Comparison of ENCODE assay signal across 8 cellular contexts in genomic region chr1:30718636-30719405, GRCh38. TPM values are rescaled to one million over a fixed set of nuclear protein-coding genes. Genes with fewer than 3 reads are reported as not detected.
A peak's percentile ranks its signal among the peaks of the same experiment; 100 is the strongest.
DNase-seq lines count a peak whose midpoint lies in the region; ATAC-seq and TF ChIP-seq lines count a peak whose summit lies in the region.

No MANE protein-coding gene starts in this region.

- CTCF ChIA-PET in CD8-positive, alpha-beta T cell (lab: Charles Lee): interaction anchor here (0.7 to 17.1 kb wide), 18 partner anchors 11 to 210 kb away, joined by 3 to 485 read pairs (median 12); partner anchors contain the start of gene LAPTM5

- no peaks in the 10 kb centered on the region for H3K9me3 ChIP-seq in CD8-positive, alpha-beta T cell (ENCODE audit: low read length)

- H3K4me3 ChIP-seq in CD8-positive, alpha-beta T cell (ENCODE audit: low read depth, low read length): peak overlapping the region; percentile 98

- peaks cover 42% of the 10 kb centered on the region for H3K4me1 Mint-ChIP-seq in CD8-positive, alpha-beta T cell (ENCODE audit: low read depth)
- peaks cover 37% of the 10 kb centered on the region for H3K4me1 Mint-ChIP-seq in activated T-cell treated with anti-CD3 and anti-CD28 coated beads, Interleukin-2, amount 50 U/mL, for 24 hours (ENCODE audit: low read depth)
- peaks cover 37 to 51% (median 46%) of the 10 kb centered on the region in 3 donors for H3K4me1 Mint-ChIP-seq in naive B cell
- H3K4me1 Mint-ChIP-seq in stimulated activated effector memory CD8-positive, alpha-beta T cell treated with anti-CD3 and anti-CD28 coated beads, Interleukin-12 subunit alpha, Interleukin-12 subunit beta, amount 100 ng/mL, for 72 hours: peaks cover 39% of the 10 kb centered on the region

- H3K4me1 ChIP-seq in CD8-positive, alpha-beta T cell (ENCODE audit: insufficient read depth, low read length): peaks cover 34% of the 10 kb centered on the region

- POLR2A ChIA-PET in CD8-positive, alpha-beta T cell (lab: Charles Lee): interaction anchor here (0.7 to 4.0 kb wide), 17 partner anchors 11 to 578 kb away, joined by 3 to 50 read pairs (median 5); partner anchors contain the start of genes LAPTM5 and ZCCHC17

- no peaks in the 10 kb centered on the region for H3K9me3 Mint-ChIP-seq in CD8-positive, alpha-beta T cell
- H3K9me3 Mint-ChIP-seq in activated T-cell treated with anti-CD3 and anti-CD28 coated beads, Interleukin-2, amount 50 U/mL, for 24 hours: peaks cover 9% of the 10 kb centered on the region
- peaks cover 0 to 11% (median 2%) of the 10 kb centered on the region in 7 donors for H3K9me3 Mint-ChIP-seq in naive B cell
- H3K9me3 Mint-ChIP-seq in stimulated activated effector memory CD8-positive, alpha-beta T cell treated with anti-CD3 and anti-CD28 coated beads, Interleukin-12 subunit alpha, Interleukin-12 subunit beta, amount 100 ng/mL, for 72 hours: no peaks in the 10 kb centered on the region

- intact Hi-C loops in CD8-positive, alpha-beta T cell (cut with DNase I, micrococcal nuclease): loop anchor here (1.0 to 10.0 kb wide), 13 partner anchors 24 to 1832 kb away; partner anchors contain the start of genes LAPTM5 (in 2 of the 2), PUM1 (in 2 of the 2), ZCCHC17 (in 2 of the 2) and SNRNP40 (in 1 of the 2)

- peaks cover 21% of the 10 kb centered on the region for H3K36me3 Mint-ChIP-seq in CD8-positive, alpha-beta T cell
- peaks cover 25% of the 10 kb centered on the region for H3K36me3 Mint-ChIP-seq in activated T-cell treated with anti-CD3 and anti-CD28 coated beads, Interleukin-2, amount 50 U/mL, for 24 hours (ENCODE audit: low read depth)
- peaks cover 0 to 4% of the 10 kb centered on the region in 2 donors for H3K36me3 Mint-ChIP-seq in naive B cell
- H3K36me3 Mint-ChIP-seq in stimulated activated effector memory CD8-positive, alpha-beta T cell treated with anti-CD3 and anti-CD28 coated beads, Interleukin-12 subunit alpha, Interleukin-12 subunit beta, amount 100 ng/mL, for 72 hours: peaks cover 21% of the 10 kb centered on the region

- no peaks in the 10 kb centered on the region for H3K27me3 ChIP-seq in CD8-positive, alpha-beta T cell (ENCODE audit: insufficient read depth, low read length)

- no peaks in the 10 kb centered on the region for H3K27me3 Mint-ChIP-seq in CD8-positive, alpha-beta T cell (ENCODE audit: low read depth)
- H3K27me3 Mint-ChIP-seq in activated T-cell treated with anti-CD3 and anti-CD28 coated beads, Interleukin-2, amount 50 U/mL, for 24 hours: no peaks in the 10 kb centered on the region
- no peaks in the 10 kb centered on the region for H3K27me3 Mint-ChIP-seq in naive B cell

- TF ChIP-seq CTCF in CD8-positive, alpha-beta T cell (IDR thresholded peaks at IDR 0.05): no peak

- H3K27ac ChIP-seq in CD8-positive, alpha-beta T cell (ENCODE audit: low read depth, low read length): peak overlapping the region; percentile 99

- H3K27ac Mint-ChIP-seq in CD8-positive, alpha-beta T cell: peak overlapping the region; percentile 94
- peak overlapping the region; percentile 97 for H3K27ac Mint-ChIP-seq in activated T-cell treated with anti-CD3 and anti-CD28 coated beads, Interleukin-2, amount 50 U/mL, for 24 hours
- H3K27ac Mint-ChIP-seq in naive B cell: peak overlapping the region; percentile 94 to 99 (median 97)
- H3K27ac Mint-ChIP-seq in stimulated activated effector memory CD8-positive, alpha-beta T cell treated with anti-CD3 and anti-CD28 coated beads, Interleukin-12 subunit alpha, Interleukin-12 subunit beta, amount 100 ng/mL, for 72 hours: peak overlapping the region; percentile 97

- peak overlapping the region; percentile 87 for H3K4me3 Mint-ChIP-seq in CD8-positive, alpha-beta T cell
- H3K4me3 Mint-ChIP-seq in activated T-cell treated with anti-CD3 and anti-CD28 coated beads, Interleukin-2, amount 50 U/mL, for 24 hours: peak overlapping the region; percentile 87
- H3K4me3 Mint-ChIP-seq in naive B cell: peak overlapping the region; percentile 80 to 96 (median 92)
- H3K4me3 Mint-ChIP-seq in stimulated activated effector memory CD8-positive, alpha-beta T cell treated with anti-CD3 and anti-CD28 coated beads, Interleukin-12 subunit alpha, Interleukin-12 subunit beta, amount 100 ng/mL, for 72 hours: peak overlapping the region; percentile 89

- peaks cover under 1% of the 10 kb centered on the region for H3K36me3 ChIP-seq in CD8-positive, alpha-beta T cell (ENCODE audit: insufficient read depth, low read length)

- DNase-seq in CD8-positive, alpha-beta T cell: peak; percentile 77 to 95 (median 83)
- peak; percentile 81 for DNase-seq in HK-2 (ENCODE audit: unreplicated experiment)
- DNase-seq in OCI-M2 (lab: John Stamatoyannopoulos, UW; ENCODE audit: unreplicated experiment): peak; percentile 71
- DNase-seq in activated T-cell treated with anti-CD3 and anti-CD28 coated beads, Interleukin-2, amount 50 U/mL, for 24 hours: peak; percentile 96
- peak; percentile 95 for DNase-seq in naive B cell
- peak; percentile 94 to 98 for DNase-seq in stimulated activated effector memory CD8-positive, alpha-beta T cell treated with anti-CD3 and anti-CD28 coated beads, Interleukin-12 subunit alpha, Interleukin-12 subunit beta, amount 100 ng/mL, for 72 hours (ENCODE audit: low spot score in 2 of 2)

- peak; percentile 11 for ATAC-seq in CD8-positive, alpha-beta T cell
- ATAC-seq in GM19397 (IDR thresholded peaks at IDR 0.05; ENCODE audit: unreplicated experiment) (peak; percentile 50), esophagus mucosa (peak; percentile 85), naive B cell (ENCODE audit: low read depth in 2 of 2) (peak; percentile 66 to 67)
- peak; percentile 78 for ATAC-seq in stimulated activated effector memory CD8-positive, alpha-beta T cell treated with anti-CD3 and anti-CD28 coated beads, Interleukin-12 subunit alpha, Interleukin-12 subunit beta, amount 100 ng/mL, for 72 hours

RNA-seq across cellular contexts. Expression of gene MATN1, which starts 4.6 kb away (rescaled TPM):
- total RNA-seq in CD8-positive, alpha-beta T cell: 1 to 10 TPM; 6.6 to 7.4 TPM
- total RNA-seq in esophagus mucosa: not detected
- 1 to 10 TPM in 2 of 6 donors, under 1 TPM in 4; 0.21 to 3.1 (median 0.39) TPM for polyA plus RNA-seq in naive B cell (ENCODE audit: low read depth in 6 of 6)

RNA-seq across cellular contexts. Expression of gene LAPTM5, which starts 38.8 kb away (rescaled TPM):
- 100 to 1,000 TPM; 629 to 653 TPM for total RNA-seq in CD8-positive, alpha-beta T cell
- total RNA-seq in esophagus mucosa: 9.1 TPM
- polyA plus RNA-seq in naive B cell (ENCODE audit: low read depth in 6 of 6): 1,000 to 10,000 TPM; 1,442 to 2,525 (median 1,701) TPM

Comparison
In these comparisons a context has a peak if more than half of its experiments do, and no peak if none do; other contexts are left out.
1. Peak in every context shown above with its lines: DNase-seq, ATAC-seq, H3K4me3 ChIP-seq and H3K27ac ChIP-seq.
2. ATAC-seq: peak in every context shown above with its lines; median percentile 85 in esophagus mucosa; 78 in stimulated activated effector memory CD8-positive, alpha-beta T cell treated with anti-CD3 and anti-CD28 coated beads, Interleukin-12 subunit alpha, Interleukin-12 subunit beta, amount 100 ng/mL, for 72 hours; 66 in naive B cell; 50 in GM19397; 11 in CD8-positive, alpha-beta T cell.
3. RNA of gene LAPTM5, which starts 38.8 kb away (total RNA-seq): 629 to 653 TPM in CD8-positive, alpha-beta T cell; 9.1 TPM in esophagus mucosa (single experiment); every median in the first group is over 10 times any median in the second.